ENCODE assay signal across 17 cellular contexts in the genomic region with DNA sequence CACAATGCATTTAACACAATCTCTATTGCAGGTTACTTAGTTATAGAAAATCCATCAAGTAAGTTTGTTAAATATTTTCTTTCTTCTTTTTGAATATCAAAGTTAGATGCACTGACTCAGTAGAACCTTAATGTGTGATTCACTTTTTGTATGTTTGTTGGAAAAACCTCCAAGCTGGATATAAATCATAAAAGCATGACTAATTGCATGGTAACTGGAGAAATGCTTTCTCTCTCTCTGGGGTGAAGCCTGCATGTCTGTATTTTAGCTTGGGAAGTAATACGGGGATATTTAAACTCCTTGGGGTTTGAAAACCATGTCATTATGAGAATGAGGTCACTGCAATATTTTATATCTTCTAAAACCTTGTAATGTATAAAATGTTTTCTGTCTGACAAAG. TPM values are rescaled to one million over a fixed set of nuclear protein-coding genes. Genes with fewer than 3 reads are reported as not detected.
DNase-seq lines count a peak whose midpoint lies in the region; ATAC-seq and TF ChIP-seq lines count a peak whose summit lies in the region.
"Had no signal": no experiment of that assay in that cellular context is flagged by ENCODE, and none has a peak within 500 bp of the region (broad histone marks: within the 10 kb centered on the region; RNA-seq: fewer than 3 reads in every experiment).

No MANE protein-coding gene starts in this region.

- H3K4me3 ChIP-seq in AG04449 (ENCODE audit: low read depth, low read length) = no peak overlapping the region

- no peak for ATAC-seq in GM21619 (IDR thresholded peaks at IDR 0.05; ENCODE audit: unreplicated experiment)
- no peak for ATAC-seq in stimulated activated naive CD8-positive, alpha-beta T cell treated with anti-CD3 and anti-CD28 coated beads, Interleukin-15, Interleukin-2, amounts not matched to agents 100 U/mL and 50 U/mL, for 24 hours

- no peak for TF ChIP-seq CTCF in AG04449 (IDR thresholded peaks at IDR 0.05; ENCODE audit: insufficient read depth, low read length, missing control alignments)
- TF ChIP-seq CTCF in HFFc6 (IDR thresholded peaks at IDR 0.05) = no peak

- peak overlapping the region; percentile 78 for H3K27ac Mint-ChIP-seq in HFFc6

- POLR2A ChIA-PET in AG04449 (lab: Yijun Ruan, JAX) = no interaction called here

- no peaks in the 10 kb centered on the region for H3K9me3 Mint-ChIP-seq in HFFc6

- H3K36me3 Mint-ChIP-seq in HFFc6 (ENCODE audit: low read depth) = no peaks in the 10 kb centered on the region

- DNase-seq in AG04449 (ENCODE audit: low read depth, low spot score) = peak; percentile 69
- DNase-seq in HFFc6 = peak; percentile 87
- DNase-seq in astrocyte of the hippocampus (ENCODE audit: low read depth, low spot score) = peak; percentile 50
- peak; percentile 30 for DNase-seq in glomerular visceral epithelial cell (ENCODE audit: extremely low spot score)
- DNase-seq in cerebellum (ENCODE audit: low spot score) = no peak
- no peak for DNase-seq in RPMI8226
- DNase-seq in stimulated activated naive CD8-positive, alpha-beta T cell treated with anti-CD3 and anti-CD28 coated beads, Interleukin-15, Interleukin-2, amounts not matched to agents 100 U/mL and 50 U/mL, for 24 hours = no peak
- DNase-seq: activated naive CD4-positive, alpha-beta T cell treated with anti-CD3 and anti-CD28 coated beads, Interleukin-2, amount 50 U/mL, for 16 hours; cerebellar nuclear complex; DMS 273 treated with DMSO at 0.1 percent for 48 hours; NCI-H1417; OCI-M1; substantia nigra; T-helper 1 cell had no signal

- H3K4me1 Mint-ChIP-seq in HFFc6 (ENCODE audit: low read depth) = peaks cover 32% of the 10 kb centered on the region

- H3K4me3 Mint-ChIP-seq in HFFc6 = peak overlapping the region; percentile 60; the same call in 1 of the 2 replicates

- CTCF ChIA-PET in AG04449 (lab: Yijun Ruan, JAX) = interaction anchor here (1.0 kb wide), 1 partner anchor 334 kb away, joined by 3 read pairs; no protein-coding TSS in a partner anchor

- H3K27me3 Mint-ChIP-seq in HFFc6 (ENCODE audit: insufficient read depth) = peaks cover under 1% of the 10 kb centered on the region; the same call in 1 of the 2 replicates

RNA-seq across cellular contexts. Expression of a gene that starts 58.6 kb away (rescaled TPM):
- not detected for total RNA-seq in HFFc6 (2021; fragmentation: NEBNext Ultra II Directional; extraction: Animal tissue kit (Norgen Biotek cat#: 25700))
- total RNA-seq in cerebellum = 0.64 TPM
- total RNA-seq: lung microvascular endothelial cell, NCI-H460 had no signal

Comparison
In these comparisons a context has a peak if more than half of its experiments do, and no peak if none do; other contexts are left out.
1. DNase-seq: peak in AG04449 (single experiment), HFFc6 (single experiment), astrocyte of the hippocampus (single experiment) and glomerular visceral epithelial cell (single experiment); none in cerebellum (single experiment), RPMI8226 (single experiment) and stimulated activated naive CD8-positive, alpha-beta T cell treated with anti-CD3 and anti-CD28 coated beads, Interleukin-15, Interleukin-2, amounts not matched to agents 100 U/mL and 50 U/mL, for 24 hours (single experiment).